Comparison of ENCODE assay signal across 8 cellular contexts in genomic region chr17:60102632-60103047, GRCh38. TPM values are rescaled to one million over a fixed set of nuclear protein-coding genes. Genes with fewer than 3 reads are reported as not detected.
A peak's percentile ranks its signal among the peaks of the same experiment; 100 is the strongest.
DNase-seq lines count a peak whose midpoint lies in the region; ATAC-seq and TF ChIP-seq lines count a peak whose summit lies in the region.

No MANE protein-coding gene starts in this region.

- peak overlapping the region; percentile 63 for H3K4me3 Mint-ChIP-seq in Caco-2 (ENCODE audit: unreplicated experiment)

- no peaks in the 10 kb centered on the region for H3K36me3 Mint-ChIP-seq in Caco-2 (ENCODE audit: insufficient read depth, unreplicated experiment)

- intact Hi-C loops in Caco-2 (cut with micrococcal nuclease; ENCODE audit: unreplicated experiment): no loop called here

- 0 out of 2 replicates have a peak, but pooled peaks cover 3% of the 10 kb centered on the region for H3K4me1 ChIP-seq in Caco-2
- H3K4me1 ChIP-seq in HUES6 (ENCODE audit: control insufficient read depth, insufficient read depth, low read length): no peaks in the 10 kb centered on the region

- TF ChIP-seq CTCF in Caco-2 (IDR thresholded peaks at IDR 0.05; ENCODE audit: insufficient read depth in 1 of 2, low read depth in 1 of 2, low read length in 1 of 2, severe bottlenecking in 1 of 2, unreplicated experiment in 1 of 2): no peak
- no peak for TF ChIP-seq CTCF in foreskin fibroblast (IDR thresholded peaks at IDR 0.05; ENCODE audit: low read depth, low read length)
- TF ChIP-seq CTCF in omental fat pad (IDR thresholded peaks at IDR 0.05): no peak

- no TSS peak for BruUV-seq in Caco-2 (replicated peaks; lab: Mats Ljungman, UMichigan)

- H3K27me3 ChIP-seq in Caco-2 (replicated peaks; ENCODE audit: control insufficient read depth, insufficient read depth, low read length) (no peaks in the 10 kb centered on the region), HUES6 (ENCODE audit: control insufficient read depth, insufficient read depth, low read length) (no peaks in the 10 kb centered on the region)

- H3K9me3 ChIP-seq in Caco-2: no peaks in the 10 kb centered on the region
- H3K9me3 ChIP-seq in HUES6 (ENCODE audit: control insufficient read depth, insufficient read depth, low read depth, low read length): no peaks in the 10 kb centered on the region

- H3K27ac ChIP-seq in HUES6 (ENCODE audit: low read depth, low read length): no peak overlapping the region

- CTCF ChIA-PET in Caco-2 (lab: Charles Lee): interaction anchor here (0.6 kb wide), 1 partner anchor 14 kb away, joined by 11 read pairs; no protein-coding TSS in a partner anchor

- no peaks in the 10 kb centered on the region for H3K27me3 Mint-ChIP-seq in Caco-2 (ENCODE audit: insufficient read depth, unreplicated experiment)

- H3K4me1 Mint-ChIP-seq in Caco-2 (ENCODE audit: low read depth, unreplicated experiment): peaks cover 9% of the 10 kb centered on the region

- H3K4me3 ChIP-seq in Caco-2 (ENCODE audit: low read depth, low read length): peak overlapping the region; percentile 25
- peak overlapping the region; percentile 36; the same call in 1 of the 2 replicates for H3K4me3 ChIP-seq in HUES6 (ENCODE audit: low read depth, low read length)
- peak overlapping the region in 1 of 2 donors; percentile 30 for H3K4me3 ChIP-seq in foreskin fibroblast (ENCODE audit: low read depth in 1 of 2, low read length in 2 of 2)

- DNase-seq in Caco-2 (peak in 1 of 2 experiments; percentile 39), foreskin fibroblast (peak; percentile 74 to 81), omental fat pad (ENCODE audit: low spot score) (no peak), NK-92 (lab: John Stamatoyannopoulos, UW; ENCODE audit: unreplicated experiment) (no peak), T1000 (lab: John Stamatoyannopoulos, UW) (no peak)
- peak in 2 of 3 experiments; percentile 9 to 11 for DNase-seq in activated CD8-positive, alpha-beta memory T cell treated with anti-CD3 and anti-CD28 coated beads for 48 hours (ENCODE audit: low read depth in 2 of 3, low spot score in 2 of 3)
- peak; percentile 24 for DNase-seq in stimulated activated CD4-positive, alpha-beta T cell treated with anti-CD3 and anti-CD28 coated beads, Interleukin-4, amount 100 ng/mL, for 1 hour

- ATAC-seq in omental fat pad (ENCODE audit: low FRiP score): no peak

- no peak overlapping the region for H3K9ac ChIP-seq in HUES6 (ENCODE audit: low read length)

- H3K9me3 Mint-ChIP-seq in Caco-2 (ENCODE audit: unreplicated experiment): no peaks in the 10 kb centered on the region

- H3K27ac Mint-ChIP-seq in Caco-2 (ENCODE audit: unreplicated experiment): peak overlapping the region; percentile 63

- POLR2A ChIA-PET in Caco-2 (lab: Charles Lee): no interaction called here

- H3K36me3 ChIP-seq in Caco-2 (ENCODE audit: control insufficient read depth, insufficient read depth, low read length): no peaks in the 10 kb centered on the region
- H3K36me3 ChIP-seq in HUES6 (ENCODE audit: control insufficient read depth, insufficient read depth, low read length): no peaks in the 10 kb centered on the region

RNA-seq across cellular contexts. Expression of gene HEATR6, which starts 23.9 kb away (rescaled TPM):
- total RNA-seq in Caco-2 (2022) (18.8 and 20.5 TPM in 2 replicates), omental fat pad (10 to 100 TPM in 3 of 4 donors, 1 to 10 TPM in 1; 8.8 to 16.7 (median 11.8) TPM)

RNA-seq across cellular contexts. Expression of gene CA4, which starts 47.1 kb away (rescaled TPM):
- total RNA-seq in Caco-2 (2022) (not detected in 2 replicates), omental fat pad (100 to 1,000 TPM in 1 of 4 donors, 10 to 100 TPM in 2, 1 to 10 TPM in 1; 9.1 to 168 (median 56.6) TPM)

Comparison
In these comparisons a context has a peak if more than half of its experiments do, and no peak if none do; other contexts are left out.
1. DNase-seq: peak in activated CD8-positive, alpha-beta memory T cell treated with anti-CD3 and anti-CD28 coated beads for 48 hours (2 of 3), foreskin fibroblast (2 of 2) and stimulated activated CD4-positive, alpha-beta T cell treated with anti-CD3 and anti-CD28 coated beads, Interleukin-4, amount 100 ng/mL, for 1 hour (single experiment); none in omental fat pad (single experiment), NK-92 (single experiment) and T1000 (single experiment).